Comparison of ENCODE assay signal across 8 cellular contexts in the genomic region with DNA sequence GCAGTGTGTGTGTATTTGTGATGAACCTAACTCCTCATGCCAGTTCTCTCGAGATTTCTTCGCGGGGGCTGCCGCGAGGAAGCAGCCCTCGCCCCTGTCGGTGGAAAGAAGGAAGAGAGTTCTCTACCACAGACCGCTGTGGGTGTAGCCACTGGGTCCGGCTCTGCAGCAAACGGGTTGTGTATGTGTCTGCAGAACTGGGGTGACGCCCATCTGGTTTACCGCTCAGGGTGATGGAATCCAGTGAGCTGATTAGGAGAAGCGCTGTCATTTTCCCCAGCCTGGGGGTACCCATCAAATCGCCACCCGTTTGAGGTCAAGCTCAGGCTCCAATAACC. TPM values are rescaled to one million over a fixed set of nuclear protein-coding genes. Genes with fewer than 3 reads are reported as not detected.
DNase-seq lines count a peak whose midpoint lies in the region; ATAC-seq, FAIRE-seq and TF ChIP-seq lines count a peak whose summit lies in the region.

No MANE protein-coding gene starts in this region.

- H4K20me1 ChIP-seq in HepG2 (ENCODE audit: insufficient read depth, low read length) = no peaks in the 10 kb centered on the region

- no peak for TF ChIP-seq RAD21 in HepG2 (CRISPR knock-in tag; IDR thresholded peaks at IDR 0.05)

- H3K79me2 ChIP-seq in HepG2 (ENCODE audit: insufficient read depth, low read length) = no peaks in the 10 kb centered on the region

- peaks cover 54% of the 10 kb centered on the region for H3K4me1 ChIP-seq in HepG2 (ENCODE audit: insufficient read depth, low read length)
- peaks cover 0 to 40% (median 17%) of the 10 kb centered on the region in 4 donors for H3K4me1 ChIP-seq in right lobe of liver
- peaks cover 4 to 74% (median 66%) of the 10 kb centered on the region in 3 donors for H3K4me1 ChIP-seq in gastroesophageal sphincter

- FAIRE-seq in HepG2 (lab: Jason Lieb, UNC) = no peak

- BruUV-seq in HepG2 (replicated peaks; lab: Mats Ljungman, UMichigan) = no TSS peak

- WGBS in HepG2 (ENCODE audit: low lambda C conversion rate) = 2% methylated on average over 10 of the region's 15 CpGs
- WGBS in right lobe of liver (ENCODE audit: insufficient coverage, low coverage, low lambda C conversion rate, missing lambda C conversion rate) = 11% methylated on average over 10 of the region's 15 CpGs
- WGBS in gastroesophageal sphincter (ENCODE audit: low coverage in 1 of 2), 2 donors = 54% methylated on average over 6 of the region's 15 CpGs; no CpG with 5 or more reads in 1 of the 2 donors

- DNase-seq in HepG2 (ENCODE audit: low spot score) (no peak), right lobe of liver (no peak), NCI-H2081 treated with DMSO at 0.1 percent for 48 hours (lab: John Stamatoyannopoulos, UW) (no peak)
- DNase-seq in activated CD8-positive, alpha-beta memory T cell treated with anti-CD3 and anti-CD28 coated beads, Interleukin-2, amount 50 U/mL, for 4 hours = peak; percentile 61
- peak; percentile 60 to 61 for DNase-seq in stimulated activated CD4-positive, alpha-beta T cell treated with anti-CD3 and anti-CD28 coated beads, Interleukin-2, amount 100 ng/mL, for 24 hours

- H3K4me3 ChIP-seq in HepG2 (replicated peaks in 1 of 3; ENCODE audit: insufficient read depth in 1 of 3, low read depth in 2 of 3, low read length in 3 of 3) (peak overlapping the region; percentile 31 to 75 (median 41)), right lobe of liver (peak overlapping the region in 1 of 3 donors; percentile 33), gastroesophageal sphincter (peak overlapping the region in 1 of 2 donors; percentile 48)

- TF ChIP-seq POLR2A in HepG2 (IDR thresholded peaks at IDR 0.05; ENCODE audit: insufficient read depth in 1 of 2, low read depth in 2 of 2, low read length in 2 of 2) (no peak), right lobe of liver (IDR thresholded peaks at IDR 0.05) (no peak), gastroesophageal sphincter (IDR thresholded peaks at IDR 0.05) (no peak)

- H3K4me2 ChIP-seq in HepG2 (ENCODE audit: low read depth, low read length) = peak overlapping the region; percentile 97

- no peaks in the 10 kb centered on the region for H3K36me3 ChIP-seq in HepG2 (replicated peaks in 1 of 2; ENCODE audit: control insufficient read depth in 1 of 2, insufficient read depth in 2 of 2, low read length in 2 of 2)
- H3K36me3 ChIP-seq in right lobe of liver = no peaks in the 10 kb centered on the region
- no peaks in the 10 kb centered on the region for H3K36me3 ChIP-seq in gastroesophageal sphincter

- no peak overlapping the region for H2AFZ ChIP-seq in HepG2 (ENCODE audit: low read length)

- CTCF ChIA-PET in HepG2 (lab: Yijun Ruan, JAX; ENCODE audit: low intra/inter-chr PET ratio, low total read pairs) = no interaction called here

- no peak for TF ChIP-seq EP300 in HepG2 (IDR thresholded peaks at IDR 0.05; ENCODE audit: low read depth in 2 of 2, low read length in 2 of 2)
- no peak for TF ChIP-seq EP300 in HepG2 (CRISPR knock-in tag; IDR thresholded peaks at IDR 0.05; ENCODE audit: borderline replicate concordance)
- TF ChIP-seq EP300 in gastroesophageal sphincter (IDR thresholded peaks at IDR 0.05) = no peak

- POLR2A ChIA-PET in HepG2 (lab: Yijun Ruan, JAX) = interaction anchor here (1.0 to 1.5 kb wide), 5 partner anchors 13 to 145 kb away, joined by 3 to 9 read pairs (median 3); a partner anchor contains a TSS

- peaks cover 0 to 59% of the 10 kb centered on the region in 2 experiments; a peak in 3 of 5 replicates for H3K27me3 ChIP-seq in HepG2 (ENCODE audit: control insufficient read depth in 1 of 2, insufficient read depth in 2 of 2, low read length in 2 of 2)
- peaks cover 0 to 16% of the 10 kb centered on the region in 2 donors for H3K27me3 ChIP-seq in right lobe of liver
- no peaks in the 10 kb centered on the region for H3K27me3 ChIP-seq in gastroesophageal sphincter

- H3K27ac ChIP-seq in HepG2 (ENCODE audit: extremely low read length, insufficient read depth, low read length) (no peak overlapping the region), right lobe of liver (no peak overlapping the region), gastroesophageal sphincter (peak overlapping the region in 3 of 4 donors; percentile 67 to 74 (median 68))

- no peak for TF ChIP-seq CTCF in HepG2 (CRISPR knock-in tag; IDR thresholded peaks at IDR 0.05)
- no peak for TF ChIP-seq CTCF in right lobe of liver (IDR thresholded peaks at IDR 0.05)
- TF ChIP-seq CTCF in gastroesophageal sphincter (IDR thresholded peaks at IDR 0.05) = no peak

- intact Hi-C loops in HepG2 (cut with micrococcal nuclease; ENCODE audit: unreplicated experiment) (no loop called here), right lobe of liver (cut with DNase I) (no loop called here)

- ATAC-seq in HepG2 (no peak), right lobe of liver (no peak), gastroesophageal sphincter (peak; percentile 1), GM18498 (IDR thresholded peaks at IDR 0.05; ENCODE audit: unreplicated experiment) (no peak), GM21717 (IDR thresholded peaks at IDR 0.05; ENCODE audit: unreplicated experiment) (no peak)

- in situ Hi-C loops in HepG2 (cut with HindIII; ENCODE audit: extremely low pct_ligation_motif_present, low pct_unique_long_range_greater_than_20kb) = loop anchor here (5.0 kb wide), 1 partner anchor 33 kb away; no protein-coding TSS in a partner anchor

- no peak overlapping the region for H3K9ac ChIP-seq in HepG2 (ENCODE audit: insufficient read depth, low read depth, low read length)

- no peaks in the 10 kb centered on the region for H3K9me3 ChIP-seq in HepG2 (ENCODE audit: low read length)
- H3K9me3 ChIP-seq in right lobe of liver = no peaks in the 10 kb centered on the region
- no peaks in the 10 kb centered on the region for H3K9me3 ChIP-seq in gastroesophageal sphincter

RNA-seq across cellular contexts. Expression of a gene that starts 7.7 kb away (rescaled TPM):
- total RNA-seq in HepG2 (2016; rRNA removed; fragmentation: Illumina TruSeq; extraction: Trizol) (0.42 TPM in 1 of 2 replicates, not detected in the other), right lobe of liver (1 to 10 TPM in 2 of 6 experiments, under 1 TPM in 4; 0.37 to 5.1 (median 0.81) TPM), gastroesophageal sphincter (100 to 1,000 TPM in 1 of 4 donors, 10 to 100 TPM in 3; 18.1 to 138 (median 39.4) TPM)
- total RNA-seq in HepG2 (2016; cell fraction: cytosol; rRNA removed; fragmentation: Illumina TruSeq; extraction: Trizol; ENCODE audit: low read depth) = 0.10 TPM in 1 of 2 replicates, not detected in the other
- total RNA-seq in HepG2 (2016; cell fraction: insoluble cytoplasmic fraction; rRNA removed; fragmentation: Illumina TruSeq; extraction: Trizol) = 0.15 and 0.39 TPM in 2 replicates
- 0.14 TPM in 1 of 2 replicates, not detected in the other for total RNA-seq in HepG2 (2016; cell fraction: membrane; rRNA removed; fragmentation: Illumina TruSeq; extraction: Trizol)
- 0.38 and 0.71 TPM in 2 replicates for total RNA-seq in HepG2 (2016; cell fraction: nucleus; rRNA removed; fragmentation: Illumina TruSeq; extraction: Trizol)
- 0.82 and 1.2 TPM in 2 replicates for polyA plus RNA-seq in HepG2 (2011; rRNA removed)
- 0.20 and 0.22 TPM in 2 replicates for polyA plus RNA-seq in HepG2 (2011; cell fraction: cytosol; rRNA removed)
- polyA plus RNA-seq in HepG2 (2011; cell fraction: nucleus; rRNA removed) = 10.2 and 12.8 TPM in 2 replicates
- polyA plus RNA-seq in HepG2 (2012) = 0.16 and 0.25 TPM in 2 replicates
- polyA plus RNA-seq in HepG2 (2016; cell fraction: cytosol; fragmentation: Illumina TruSeq; extraction: Trizol; ENCODE audit: low read depth) = 0.12 TPM in 1 of 2 replicates, not detected in the other
- polyA plus RNA-seq in HepG2 (2016; cell fraction: insoluble cytoplasmic fraction; fragmentation: Illumina TruSeq; extraction: Trizol; ENCODE audit: low read depth) = 0.20 TPM in 1 of 2 replicates, not detected in the other
- not detected in 2 replicates for polyA plus RNA-seq in HepG2 (2016; cell fraction: membrane; fragmentation: Illumina TruSeq; extraction: Trizol; ENCODE audit: low read depth)
- 0.96 and 2.4 TPM in 2 replicates for polyA plus RNA-seq in HepG2 (2016; cell fraction: nucleus; fragmentation: Illumina TruSeq; extraction: Trizol; ENCODE audit: insufficient read depth, low read depth)
- 4.6 TPM in 1 of 2 replicates, not detected in the other for polyA minus RNA-seq in HepG2 (2011; rRNA and poly(A)+ RNA removed; ENCODE audit: low replicate concordance)
- not detected in 2 replicates for polyA minus RNA-seq in HepG2 (2011; cell fraction: cytosol; rRNA and poly(A)+ RNA removed)
- 0.50 and 0.52 TPM in 2 replicates for polyA minus RNA-seq in HepG2 (2011; cell fraction: nucleus; rRNA and poly(A)+ RNA removed)

RNA-seq across cellular contexts. Expression of a gene that starts 22.1 kb away (rescaled TPM):
- 1.6 and 1.7 TPM in 2 replicates for total RNA-seq in HepG2 (2016; rRNA removed; fragmentation: Illumina TruSeq; extraction: Trizol)
- total RNA-seq in HepG2 (2016; cell fraction: cytosol; rRNA removed; fragmentation: Illumina TruSeq; extraction: Trizol; ENCODE audit: low read depth) = 0.71 and 0.79 TPM in 2 replicates
- total RNA-seq in HepG2 (2016; cell fraction: insoluble cytoplasmic fraction; rRNA removed; fragmentation: Illumina TruSeq; extraction: Trizol) = 0.76 and 1.6 TPM in 2 replicates
- 1.5 and 1.9 TPM in 2 replicates for total RNA-seq in HepG2 (2016; cell fraction: membrane; rRNA removed; fragmentation: Illumina TruSeq; extraction: Trizol)
- total RNA-seq in HepG2 (2016; cell fraction: nucleus; rRNA removed; fragmentation: Illumina TruSeq; extraction: Trizol) = 2.0 and 2.4 TPM in 2 replicates
- polyA plus RNA-seq in HepG2 (2011; rRNA removed) = 1.8 and 2.2 TPM in 2 replicates
- 0.83 and 1.4 TPM in 2 replicates for polyA plus RNA-seq in HepG2 (2011; cell fraction: cytosol; rRNA removed)
- polyA plus RNA-seq in HepG2 (2011; cell fraction: nucleus; rRNA removed) = 9.9 and 14.7 TPM in 2 replicates
- 1.2 and 2.1 TPM in 2 replicates for polyA plus RNA-seq in HepG2 (2012)
- polyA plus RNA-seq in HepG2 (2016; cell fraction: cytosol; fragmentation: Illumina TruSeq; extraction: Trizol; ENCODE audit: low read depth) = 0.67 and 0.84 TPM in 2 replicates
- polyA plus RNA-seq in HepG2 (2016; cell fraction: insoluble cytoplasmic fraction; fragmentation: Illumina TruSeq; extraction: Trizol; ENCODE audit: low read depth) = 1.7 and 2.2 TPM in 2 replicates
- polyA plus RNA-seq in HepG2 (2016; cell fraction: membrane; fragmentation: Illumina TruSeq; extraction: Trizol; ENCODE audit: low read depth) = 1.7 and 1.9 TPM in 2 replicates
- 6.1 and 8.4 TPM in 2 replicates for polyA plus RNA-seq in HepG2 (2016; cell fraction: nucleus; fragmentation: Illumina TruSeq; extraction: Trizol; ENCODE audit: insufficient read depth, low read depth)
- 3.0 and 21.2 TPM in 2 replicates for polyA minus RNA-seq in HepG2 (2011; rRNA and poly(A)+ RNA removed; ENCODE audit: low replicate concordance)
- 1.5 and 1.8 TPM in 2 replicates for polyA minus RNA-seq in HepG2 (2011; cell fraction: cytosol; rRNA and poly(A)+ RNA removed)
- 0.75 and 1.8 TPM in 2 replicates for polyA minus RNA-seq in HepG2 (2011; cell fraction: nucleus; rRNA and poly(A)+ RNA removed)
- 1 to 10 TPM in 1 of 6 experiments, under 1 TPM in 5; 0.37 to 1.6 (median 0.88) TPM for total RNA-seq in right lobe of liver
- 10 to 100 TPM in 2 of 4 donors, 1 to 10 TPM in 2; 4.4 to 22.8 (median 10.0) TPM for total RNA-seq in gastroesophageal sphincter

RNA-seq across cellular contexts. Expression of a gene that starts 25.6 kb away (rescaled TPM):
- total RNA-seq in HepG2 (2016; rRNA removed; fragmentation: Illumina TruSeq; extraction: Trizol) (12.9 and 14.2 TPM in 2 replicates), right lobe of liver (10 to 100 TPM in 2 of 6 experiments, 1 to 10 TPM in 4; 7.1 to 15.9 (median 8.7) TPM), gastroesophageal sphincter (10 to 100 TPM; 30.4 to 47.8 (median 35.8) TPM)
- total RNA-seq in HepG2 (2016; cell fraction: cytosol; rRNA removed; fragmentation: Illumina TruSeq; extraction: Trizol; ENCODE audit: low read depth) = 6.7 and 9.1 TPM in 2 replicates
- 11.3 and 13.5 TPM in 2 replicates for total RNA-seq in HepG2 (2016; cell fraction: insoluble cytoplasmic fraction; rRNA removed; fragmentation: Illumina TruSeq; extraction: Trizol)
- total RNA-seq in HepG2 (2016; cell fraction: membrane; rRNA removed; fragmentation: Illumina TruSeq; extraction: Trizol) = 23.5 and 27.1 TPM in 2 replicates
- 11.7 and 17.3 TPM in 2 replicates for total RNA-seq in HepG2 (2016; cell fraction: nucleus; rRNA removed; fragmentation: Illumina TruSeq; extraction: Trizol)
- 30.8 and 31.5 TPM in 2 replicates for polyA plus RNA-seq in HepG2 (2011; rRNA removed)
- 17.1 and 24.2 TPM in 2 replicates for polyA plus RNA-seq in HepG2 (2011; cell fraction: cytosol; rRNA removed)
- polyA plus RNA-seq in HepG2 (2011; cell fraction: nucleus; rRNA removed) = 56.8 and 69.2 TPM in 2 replicates
- 15.9 and 22.4 TPM in 2 replicates for polyA plus RNA-seq in HepG2 (2012)
- polyA plus RNA-seq in HepG2 (2016; cell fraction: cytosol; fragmentation: Illumina TruSeq; extraction: Trizol; ENCODE audit: low read depth) = 12.0 and 13.0 TPM in 2 replicates
- 17.0 and 22.9 TPM in 2 replicates for polyA plus RNA-seq in HepG2 (2016; cell fraction: insoluble cytoplasmic fraction; fragmentation: Illumina TruSeq; extraction: Trizol; ENCODE audit: low read depth)
- polyA plus RNA-seq in HepG2 (2016; cell fraction: membrane; fragmentation: Illumina TruSeq; extraction: Trizol; ENCODE audit: low read depth) = 26.3 and 34.9 TPM in 2 replicates
- polyA plus RNA-seq in HepG2 (2016; cell fraction: nucleus; fragmentation: Illumina TruSeq; extraction: Trizol; ENCODE audit: insufficient read depth, low read depth) = 31.9 and 33.9 TPM in 2 replicates
- 51.4 and 110 TPM in 2 replicates for polyA minus RNA-seq in HepG2 (2011; rRNA and poly(A)+ RNA removed; ENCODE audit: low replicate concordance)
- polyA minus RNA-seq in HepG2 (2011; cell fraction: cytosol; rRNA and poly(A)+ RNA removed) = 17.5 and 20.2 TPM in 2 replicates
- 22.8 and 25.5 TPM in 2 replicates for polyA minus RNA-seq in HepG2 (2011; cell fraction: nucleus; rRNA and poly(A)+ RNA removed)

RNA-seq across cellular contexts. Expression of a gene that starts 46.5 kb away (rescaled TPM):
- total RNA-seq in HepG2 (2016; rRNA removed; fragmentation: Illumina TruSeq; extraction: Trizol) (9.9 and 25.7 TPM in 2 replicates), right lobe of liver (10 to 100 TPM; 16.8 to 52.4 (median 38.4) TPM), gastroesophageal sphincter (10 to 100 TPM; 41.5 to 57.3 (median 52.1) TPM)
- 17.6 and 23.7 TPM in 2 replicates for total RNA-seq in HepG2 (2016; cell fraction: cytosol; rRNA removed; fragmentation: Illumina TruSeq; extraction: Trizol; ENCODE audit: low read depth)
- 9.5 and 27.0 TPM in 2 replicates for total RNA-seq in HepG2 (2016; cell fraction: insoluble cytoplasmic fraction; rRNA removed; fragmentation: Illumina TruSeq; extraction: Trizol)
- total RNA-seq in HepG2 (2016; cell fraction: membrane; rRNA removed; fragmentation: Illumina TruSeq; extraction: Trizol) = 15.6 and 16.0 TPM in 2 replicates
- total RNA-seq in HepG2 (2016; cell fraction: nucleus; rRNA removed; fragmentation: Illumina TruSeq; extraction: Trizol) = 23.1 and 26.1 TPM in 2 replicates
- polyA plus RNA-seq in HepG2 (2011; rRNA removed) = 16.9 and 29.2 TPM in 2 replicates
- polyA plus RNA-seq in HepG2 (2011; cell fraction: cytosol; rRNA removed) = 15.5 and 31.8 TPM in 2 replicates
- 136 and 174 TPM in 2 replicates for polyA plus RNA-seq in HepG2 (2011; cell fraction: nucleus; rRNA removed)
- polyA plus RNA-seq in HepG2 (2012) = 12.7 and 18.1 TPM in 2 replicates
- polyA plus RNA-seq in HepG2 (2016; cell fraction: cytosol; fragmentation: Illumina TruSeq; extraction: Trizol; ENCODE audit: low read depth) = 9.2 and 10.2 TPM in 2 replicates
- 8.5 and 9.5 TPM in 2 replicates for polyA plus RNA-seq in HepG2 (2016; cell fraction: insoluble cytoplasmic fraction; fragmentation: Illumina TruSeq; extraction: Trizol; ENCODE audit: low read depth)
- 10.4 and 10.9 TPM in 2 replicates for polyA plus RNA-seq in HepG2 (2016; cell fraction: membrane; fragmentation: Illumina TruSeq; extraction: Trizol; ENCODE audit: low read depth)
- polyA plus RNA-seq in HepG2 (2016; cell fraction: nucleus; fragmentation: Illumina TruSeq; extraction: Trizol; ENCODE audit: insufficient read depth, low read depth) = 51.8 and 59.8 TPM in 2 replicates
- 25.1 and 43.5 TPM in 2 replicates for polyA minus RNA-seq in HepG2 (2011; rRNA and poly(A)+ RNA removed; ENCODE audit: low replicate concordance)
- polyA minus RNA-seq in HepG2 (2011; cell fraction: cytosol; rRNA and poly(A)+ RNA removed) = 18.8 and 20.0 TPM in 2 replicates
- polyA minus RNA-seq in HepG2 (2011; cell fraction: nucleus; rRNA and poly(A)+ RNA removed) = 16.1 and 22.5 TPM in 2 replicates

RNA-seq across cellular contexts. Expression of a gene that starts 48.2 kb away (rescaled TPM):
- 4.8 and 7.7 TPM in 2 replicates for total RNA-seq in HepG2 (2016; rRNA removed; fragmentation: Illumina TruSeq; extraction: Trizol)
- total RNA-seq in HepG2 (2016; cell fraction: cytosol; rRNA removed; fragmentation: Illumina TruSeq; extraction: Trizol; ENCODE audit: low read depth) = 0.44 and 0.91 TPM in 2 replicates
- 5.0 and 7.3 TPM in 2 replicates for total RNA-seq in HepG2 (2016; cell fraction: insoluble cytoplasmic fraction; rRNA removed; fragmentation: Illumina TruSeq; extraction: Trizol)
- total RNA-seq in HepG2 (2016; cell fraction: membrane; rRNA removed; fragmentation: Illumina TruSeq; extraction: Trizol) = 3.2 and 3.6 TPM in 2 replicates
- total RNA-seq in HepG2 (2016; cell fraction: nucleus; rRNA removed; fragmentation: Illumina TruSeq; extraction: Trizol) = 6.6 and 6.7 TPM in 2 replicates
- 2.4 and 2.9 TPM in 2 replicates for polyA plus RNA-seq in HepG2 (2011; rRNA removed)
- polyA plus RNA-seq in HepG2 (2011; cell fraction: cytosol; rRNA removed) = 2.6 and 2.7 TPM in 2 replicates
- polyA plus RNA-seq in HepG2 (2011; cell fraction: nucleus; rRNA removed) = 2.3 and 2.7 TPM in 2 replicates
- polyA plus RNA-seq in HepG2 (2012) = 2.3 and 2.8 TPM in 2 replicates
- polyA plus RNA-seq in HepG2 (2016; cell fraction: cytosol; fragmentation: Illumina TruSeq; extraction: Trizol; ENCODE audit: low read depth) = 0.60 and 0.61 TPM in 2 replicates
- 4.7 and 5.2 TPM in 2 replicates for polyA plus RNA-seq in HepG2 (2016; cell fraction: insoluble cytoplasmic fraction; fragmentation: Illumina TruSeq; extraction: Trizol; ENCODE audit: low read depth)
- polyA plus RNA-seq in HepG2 (2016; cell fraction: membrane; fragmentation: Illumina TruSeq; extraction: Trizol; ENCODE audit: low read depth) = 1.9 and 2.1 TPM in 2 replicates
- polyA plus RNA-seq in HepG2 (2016; cell fraction: nucleus; fragmentation: Illumina TruSeq; extraction: Trizol; ENCODE audit: insufficient read depth, low read depth) = 8.6 and 9.0 TPM in 2 replicates
- 9.2 and 15.6 TPM in 2 replicates for polyA minus RNA-seq in HepG2 (2011; rRNA and poly(A)+ RNA removed; ENCODE audit: low replicate concordance)
- polyA minus RNA-seq in HepG2 (2011; cell fraction: cytosol; rRNA and poly(A)+ RNA removed) = 2.6 and 3.4 TPM in 2 replicates
- 3.6 and 5.5 TPM in 2 replicates for polyA minus RNA-seq in HepG2 (2011; cell fraction: nucleus; rRNA and poly(A)+ RNA removed)
- 10 to 100 TPM in 5 of 6 experiments, 1 to 10 TPM in 1; 7.8 to 27.1 (median 13.7) TPM for total RNA-seq in right lobe of liver
- total RNA-seq in gastroesophageal sphincter = 10 to 100 TPM in 3 of 4 donors, 1 to 10 TPM in 1; 5.4 to 12.6 (median 11.1) TPM

Comparison
In these comparisons a context has a peak if more than half of its experiments do, and no peak if none do; other contexts are left out.
1. DNase-seq: peak in activated CD8-positive, alpha-beta memory T cell treated with anti-CD3 and anti-CD28 coated beads, Interleukin-2, amount 50 U/mL, for 4 hours (single experiment) and stimulated activated CD4-positive, alpha-beta T cell treated with anti-CD3 and anti-CD28 coated beads, Interleukin-2, amount 100 ng/mL, for 24 hours (2 of 2); none in HepG2 (single experiment), right lobe of liver (0 of 3) and NCI-H2081 treated with DMSO at 0.1 percent for 48 hours (single experiment).
2. H3K27ac ChIP-seq: peak in gastroesophageal sphincter (3 of 4); none in HepG2 (single experiment) and right lobe of liver (0 of 3).